In the genomic region with DNA sequence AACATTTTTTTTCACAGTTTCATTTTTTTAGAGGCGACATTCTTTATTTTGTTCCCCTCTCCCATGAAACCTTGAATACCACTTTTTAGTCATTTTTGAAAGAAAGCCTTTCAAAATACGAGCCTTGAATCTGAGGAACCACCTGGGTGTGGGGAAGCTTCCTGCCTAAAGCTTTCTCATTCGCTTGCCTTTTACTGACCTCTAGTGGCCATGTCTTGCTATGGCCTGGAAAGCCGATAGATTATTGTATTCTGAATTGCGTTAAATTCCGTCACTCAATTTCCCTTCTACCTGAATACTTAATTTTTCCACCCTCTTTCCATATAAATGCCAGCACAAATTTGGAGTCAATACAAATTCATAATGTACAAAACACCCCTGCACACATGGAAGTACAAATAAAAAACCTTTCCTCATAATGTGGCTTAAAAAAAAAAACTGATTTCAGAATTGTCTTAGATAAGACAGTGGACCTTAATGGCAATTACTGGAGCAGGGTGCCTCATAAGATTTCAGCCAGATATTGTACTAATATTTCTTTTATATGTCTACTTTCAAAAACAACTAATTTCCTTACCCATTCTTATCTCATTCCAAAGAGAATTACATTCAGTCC, we compare ENCODE assay signal across 8 cellular contexts.
DNase-seq lines count a peak whose midpoint lies in the region; ATAC-seq and TF ChIP-seq lines count a peak whose summit lies in the region.

No MANE protein-coding gene starts in this region.

- no peak overlapping the region for H3K27ac Mint-ChIP-seq in activated CD4-positive, alpha-beta T cell treated with anti-CD3 and anti-CD28 coated beads, Interleukin-2, amount 10 ng/mL, durations not matched to agents 24 days and 14 days

- peak; percentile 96 for ATAC-seq in HG03159 (IDR thresholded peaks at IDR 0.05; ENCODE audit: unreplicated experiment)

- H3K36me3 Mint-ChIP-seq in activated CD4-positive, alpha-beta T cell treated with anti-CD3 and anti-CD28 coated beads, Interleukin-2, amount 10 ng/mL, durations not matched to agents 24 days and 14 days (ENCODE audit: low read depth) = no peaks in the 10 kb centered on the region

- TF ChIP-seq CTCF in epithelial cell of esophagus (IDR thresholded peaks at IDR 0.05; ENCODE audit: insufficient read depth, low read depth, low read length, missing control alignments) = peak; percentile 95

- H3K4me3 ChIP-seq in epithelial cell of esophagus (ENCODE audit: low read length) = no peak overlapping the region

- no peak overlapping the region for H3K27ac ChIP-seq in substantia nigra (ENCODE audit: low read depth, low read length, poor library complexity, severe bottlenecking)

- no peak overlapping the region for H3K4me3 Mint-ChIP-seq in activated CD4-positive, alpha-beta T cell treated with anti-CD3 and anti-CD28 coated beads, Interleukin-2, amount 10 ng/mL, durations not matched to agents 24 days and 14 days

- no peaks in the 10 kb centered on the region for H3K9me3 Mint-ChIP-seq in activated CD4-positive, alpha-beta T cell treated with anti-CD3 and anti-CD28 coated beads, Interleukin-2, amount 10 ng/mL, durations not matched to agents 24 days and 14 days

- H3K27me3 Mint-ChIP-seq in activated CD4-positive, alpha-beta T cell treated with anti-CD3 and anti-CD28 coated beads, Interleukin-2, amount 10 ng/mL, durations not matched to agents 24 days and 14 days = peaks cover 5% of the 10 kb centered on the region

- H3K4me1 Mint-ChIP-seq in activated CD4-positive, alpha-beta T cell treated with anti-CD3 and anti-CD28 coated beads, Interleukin-2, amount 10 ng/mL, durations not matched to agents 24 days and 14 days = no peaks in the 10 kb centered on the region

- intact Hi-C loops in activated CD4-positive, alpha-beta T cell treated with anti-CD3 and anti-CD28 coated beads, Interleukin-2, amount 10 ng/mL, durations not matched to agents 24 days and 14 days (cut with micrococcal nuclease) = loop anchor here (1.0 kb wide), 1 partner anchor 239 kb away; no protein-coding TSS in a partner anchor

- DNase-seq in COLO829 (ENCODE audit: low spot score) = peak; percentile 94
- DNase-seq in GM19238 (ENCODE audit: insufficient read length, low spot score) = peak; percentile 50
- peak; percentile 80 for DNase-seq in NCI-H2227 (lab: John Stamatoyannopoulos, UW; ENCODE audit: unreplicated experiment)
- peak; percentile 87 for DNase-seq in activated CD4-positive, alpha-beta T cell treated with anti-CD3 and anti-CD28 coated beads, Interleukin-2, amount 10 ng/mL, durations not matched to agents 24 days and 14 days
- peak; percentile 64 for DNase-seq in epithelial cell of esophagus (ENCODE audit: low read depth)
- peak; percentile 72 for DNase-seq in myocyte (ENCODE audit: low read depth)
- peak in 32 of 49 donors; percentile 0 to 50 (median 12) for DNase-seq in substantia nigra (lab: John Stamatoyannopoulos, UW)

Comparison
In these comparisons a context has a peak if more than half of its experiments do, and no peak if none do; other contexts are left out.
1. DNase-seq: peak in every context shown above with its lines; median percentile 94 in COLO829; 87 in activated CD4-positive, alpha-beta T cell treated with anti-CD3 and anti-CD28 coated beads, Interleukin-2, amount 10 ng/mL, durations not matched to agents 24 days and 14 days; 80 in NCI-H2227; 72 in myocyte; 64 in epithelial cell of esophagus; 50 in GM19238; 12 in substantia nigra.